ENCODE assay signal across 17 cellular contexts in the genomic region with DNA sequence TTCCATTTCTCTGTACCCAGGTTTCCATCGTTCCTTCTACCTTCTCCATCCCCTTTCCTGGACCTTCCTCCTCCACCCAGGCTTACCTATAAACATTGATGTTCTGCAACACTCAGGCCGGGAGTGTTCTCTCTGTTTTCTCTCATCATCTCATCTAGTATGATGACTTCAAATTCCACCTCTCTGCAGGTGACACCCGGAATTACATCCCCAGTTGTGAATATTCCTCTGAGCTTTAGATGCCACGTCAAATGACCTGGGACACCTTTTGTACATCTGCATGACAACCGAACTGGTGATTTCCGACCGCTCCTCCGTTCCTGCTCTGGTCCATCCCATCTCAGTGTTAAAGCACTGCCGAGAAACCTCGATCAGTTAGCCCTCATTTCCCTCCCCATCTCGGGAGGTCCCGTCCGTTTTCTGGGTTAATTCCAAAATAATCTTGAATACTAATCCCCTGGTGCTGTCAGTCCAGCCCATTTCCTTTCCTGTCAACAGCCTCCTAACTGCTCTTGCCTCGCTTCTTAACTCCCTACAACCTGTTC.
A peak's percentile ranks its signal among the peaks of the same experiment; 100 is the strongest.
DNase-seq lines count a peak whose midpoint lies in the region; ATAC-seq, FAIRE-seq and TF ChIP-seq lines count a peak whose summit lies in the region.
"Had no signal": no experiment of that assay in that cellular context is flagged by ENCODE, and none has a peak within 500 bp of the region (broad histone marks: within the 10 kb centered on the region; RNA-seq: fewer than 3 reads in every experiment).

No MANE protein-coding gene starts in this region.

- no peak overlapping the region for H3K9ac ChIP-seq in HCT116 (ENCODE audit: low read length)
- no peak overlapping the region for H3K9ac ChIP-seq in kidney (ENCODE audit: low read length in 2 of 2)

- no peaks in the 10 kb centered on the region for H4K20me1 ChIP-seq in HCT116 (ENCODE audit: insufficient read depth)

- no peaks in the 10 kb centered on the region for H3K9me2 ChIP-seq in HCT116 (ENCODE audit: insufficient read depth)

- peak overlapping the region; percentile 11 for H3K4me3 Mint-ChIP-seq in activated T-cell treated with anti-CD3 and anti-CD28 coated beads, Interleukin-2, amount 50 U/mL, for 24 hours
- no peak overlapping the region for H3K4me3 Mint-ChIP-seq in activated T-cell treated with anti-CD3 and anti-CD28 coated beads, Interleukin-2, amount 50 U/mL, for 4 hours
- H3K4me3 Mint-ChIP-seq in activated naive CD8-positive, alpha-beta T cell treated with anti-CD3 and anti-CD28 coated beads, Interleukin-2, amount 50 U/mL, for 24 hours: peak overlapping the region; percentile 1
- H3K4me3 Mint-ChIP-seq: naive B cell; T-helper 1 cell treated with Interleukin-12 subunit alpha and Interleukin-12 subunit beta and Interleukin-4 antibody, amounts not matched to agents 30 μg/mL and 1 μg/mL, for 36 hours had no signal

- H3K4me1 Mint-ChIP-seq in activated T-cell treated with anti-CD3 and anti-CD28 coated beads, Interleukin-2, amount 50 U/mL, for 24 hours (ENCODE audit: low read depth): peaks cover 62% of the 10 kb centered on the region
- H3K4me1 Mint-ChIP-seq in activated T-cell treated with anti-CD3 and anti-CD28 coated beads, Interleukin-2, amount 50 U/mL, for 4 hours (ENCODE audit: low read depth): peaks cover 49% of the 10 kb centered on the region
- H3K4me1 Mint-ChIP-seq in activated naive CD8-positive, alpha-beta T cell treated with anti-CD3 and anti-CD28 coated beads, Interleukin-2, amount 50 U/mL, for 24 hours: peaks cover 57% of the 10 kb centered on the region

- RAD21 ChIA-PET in HCT116 (lab: Charles Lee; ENCODE audit: low non-redundant PET in 1 of 2, low total read pairs in 2 of 2, uncharacterized antibody in 2 of 2, unreplicated experiment in 2 of 2): interaction anchor here in 1 of 2 experiments (0.6 kb wide), 1 partner anchor 767 kb away, joined by 3 read pairs; no protein-coding TSS in a partner anchor

- H3K27ac Mint-ChIP-seq in activated T-cell treated with anti-CD3 and anti-CD28 coated beads, Interleukin-2, amount 50 U/mL, for 24 hours: peak overlapping the region; percentile 90
- H3K27ac Mint-ChIP-seq in activated naive CD8-positive, alpha-beta T cell treated with anti-CD3 and anti-CD28 coated beads, Interleukin-2, amount 50 U/mL, for 24 hours: peak overlapping the region; percentile 81

- no peak overlapping the region for H2AFZ ChIP-seq in HCT116 (ENCODE audit: low read depth, low read length, poor library complexity, severe bottlenecking)

- TF ChIP-seq RAD21 in HCT116 (IDR thresholded peaks at IDR 0.05; ENCODE audit: low read depth): no peak

- WGBS in psoas muscle, 3 donors: 59 to 66% (median 61%) methylated on average over 14 of the region's 14 CpGs

- no peaks in the 10 kb centered on the region for H3K27me3 ChIP-seq in HCT116 (ENCODE audit: insufficient read depth, low read length)
- no peaks in the 10 kb centered on the region for H3K27me3 ChIP-seq in psoas muscle (ENCODE audit: insufficient read depth in 3 of 3, low read length in 2 of 3)
- H3K27me3 ChIP-seq in ascending aorta: no peaks in the 10 kb centered on the region
- H3K27me3 ChIP-seq: uterus had no signal

- H3K9me3 ChIP-seq in HCT116 (ENCODE audit: control insufficient read depth in 1 of 2, insufficient read depth in 1 of 2, low read depth in 1 of 2, low read length in 2 of 2): no peaks in the 10 kb centered on the region
- H3K9me3 ChIP-seq in psoas muscle: no peaks in the 10 kb centered on the region
- H3K9me3 ChIP-seq in ascending aorta: no peaks in the 10 kb centered on the region
- no peaks in the 10 kb centered on the region for H3K9me3 ChIP-seq in kidney (ENCODE audit: control insufficient read depth in 1 of 2, low read length in 2 of 2)
- H3K9me3 ChIP-seq: HAP-1, uterus had no signal

- TF ChIP-seq CTCF in HCT116 (IDR thresholded peaks at IDR 0.05 in 2 of 3, conservative IDR thresholded peaks at IDR 0.05 in 1 of 3; ENCODE audit: borderline replicate concordance in 1 of 3, insufficient read depth in 1 of 3, low read depth in 2 of 3, low read length in 2 of 3): peak in 2 of 3 experiments; percentile 28 to 42; a peak in 4 of 6 replicates
- peak; percentile 12 for TF ChIP-seq CTCF in psoas muscle (IDR thresholded peaks at IDR 0.05)
- no peak for TF ChIP-seq CTCF in ascending aorta (IDR thresholded peaks at IDR 0.05)
- no peak for TF ChIP-seq CTCF in kidney (IDR thresholded peaks at IDR 0.05; ENCODE audit: borderline replicate concordance, extremely low read depth, insufficient read depth)

- ATAC-seq in activated T-cell treated with anti-CD3 and anti-CD28 coated beads, Interleukin-2, amount 50 U/mL, for 4 hours: no peak
- ATAC-seq in HCT116 (peak; percentile 55; the same call in 1 of the 2 replicates), psoas muscle (no peak)
- no peak for ATAC-seq in activated naive CD8-positive, alpha-beta T cell treated with anti-CD3 and anti-CD28 coated beads, Interleukin-2, amount 50 U/mL, for 24 hours

- POLR2A ChIA-PET in HCT116 (lab: Charles Lee): interaction anchor here (0.6 kb wide), 1 partner anchor 767 kb away, joined by 3 read pairs; no protein-coding TSS in a partner anchor

- H3K79me2 ChIP-seq in HCT116 (ENCODE audit: insufficient read depth, low read length): no peaks in the 10 kb centered on the region

- peak overlapping the region; percentile 55 for H3K4me2 ChIP-seq in HCT116 (ENCODE audit: low read length)

- no peak for FAIRE-seq in kidney (lab: Jason Lieb, UNC)
- FAIRE-seq: islet of Langerhans had no signal

- CTCF ChIA-PET in HCT116 (lab: Charles Lee): interaction anchor here (1.4 kb wide), 1 partner anchor 201 kb away, joined by 3 read pairs; a partner anchor contains a TSS

- no peak for TF ChIP-seq POLR2A in HCT116 (IDR thresholded peaks at IDR 0.05; ENCODE audit: borderline replicate concordance, extremely low read depth, insufficient read depth, insufficient read length)

- intact Hi-C loops in HCT116 (cut with micrococcal nuclease): no loop called here
- intact Hi-C loops in psoas muscle (cut with DNase I): no loop called here
- intact Hi-C loops in ascending aorta (cut with DNase I): no loop called here
- intact Hi-C loops in kidney (cut with DNase I): no loop called here

- H3K4me1 ChIP-seq in HCT116 (ENCODE audit: control insufficient read depth in 1 of 2, insufficient read depth in 2 of 2, low read length in 2 of 2) (peaks cover 0 to 22% of the 10 kb centered on the region in 2 experiments; a peak in 2 of 4 replicates), psoas muscle (peaks cover 38% of the 10 kb centered on the region), ascending aorta (peaks cover 0 to 5% of the 10 kb centered on the region in 2 donors), kidney (ENCODE audit: control insufficient read depth in 1 of 2, insufficient read depth in 1 of 2, low read depth in 1 of 2, low read length in 2 of 2) (no peaks in the 10 kb centered on the region)
- H3K4me1 ChIP-seq: HAP-1 had no signal

- no peaks in the 10 kb centered on the region for H3K9me3 Mint-ChIP-seq in activated T-cell treated with anti-CD3 and anti-CD28 coated beads, Interleukin-2, amount 50 U/mL, for 24 hours
- H3K9me3 Mint-ChIP-seq in activated T-cell treated with anti-CD3 and anti-CD28 coated beads, Interleukin-2, amount 50 U/mL, for 4 hours: no peaks in the 10 kb centered on the region
- no peaks in the 10 kb centered on the region for H3K9me3 Mint-ChIP-seq in activated naive CD8-positive, alpha-beta T cell treated with anti-CD3 and anti-CD28 coated beads, Interleukin-2, amount 50 U/mL, for 24 hours
- H3K9me3 Mint-ChIP-seq: naive B cell; T-helper 1 cell treated with Interleukin-12 subunit alpha and Interleukin-12 subunit beta and Interleukin-4 antibody, amounts not matched to agents 30 μg/mL and 1 μg/mL, for 36 hours had no signal

- H3K36me3 ChIP-seq in HCT116 (ENCODE audit: control insufficient read depth in 1 of 2, insufficient read depth in 2 of 2, low read length in 2 of 2) (no peaks in the 10 kb centered on the region), psoas muscle (ENCODE audit: insufficient read depth in 1 of 2, low read depth in 1 of 2) (peaks cover 0 to 21% of the 10 kb centered on the region in 2 donors), ascending aorta (peaks cover 10 to 13% of the 10 kb centered on the region in 2 donors), kidney (ENCODE audit: control insufficient read depth in 1 of 2, insufficient read depth in 2 of 2, low read length in 2 of 2) (peaks cover 7 to 11% of the 10 kb centered on the region in 2 donors)
- H3K36me3 ChIP-seq: HAP-1, uterus had no signal

- peaks cover 19% of the 10 kb centered on the region for H3K36me3 Mint-ChIP-seq in activated T-cell treated with anti-CD3 and anti-CD28 coated beads, Interleukin-2, amount 50 U/mL, for 24 hours (ENCODE audit: low read depth)
- H3K36me3 Mint-ChIP-seq in activated T-cell treated with anti-CD3 and anti-CD28 coated beads, Interleukin-2, amount 50 U/mL, for 4 hours (ENCODE audit: insufficient read depth): peaks cover 10% of the 10 kb centered on the region
- H3K36me3 Mint-ChIP-seq in activated naive CD8-positive, alpha-beta T cell treated with anti-CD3 and anti-CD28 coated beads, Interleukin-2, amount 50 U/mL, for 24 hours (ENCODE audit: low read depth): peaks cover 6% of the 10 kb centered on the region

- DNase-seq in activated T-cell treated with anti-CD3 and anti-CD28 coated beads, Interleukin-2, amount 50 U/mL, for 24 hours: no peak
- no peak for DNase-seq in activated T-cell treated with anti-CD3 and anti-CD28 coated beads, Interleukin-2, amount 50 U/mL, for 4 hours
- DNase-seq in HCT116 (ENCODE audit: low read depth, low spot score) (no peak), psoas muscle (no peak), ascending aorta (ENCODE audit: low spot score in 2 of 2) (no peak), kidney (no peak), NCI-H69 (lab: John Stamatoyannopoulos, UW) (no peak)
- DNase-seq in activated naive CD8-positive, alpha-beta T cell treated with anti-CD3 and anti-CD28 coated beads, Interleukin-2, amount 50 U/mL, for 24 hours: no peak
- DNase-seq: activated gamma-delta T cell treated with Interleukin-2 at 50 U/mL for 16 hours, naive B cell, NCI-H526, SHP77 treated with DMSO at 0.1 percent for 48 hours, uterus had no signal

- H3K4me3 ChIP-seq in HCT116 (replicated peaks in 1 of 2; ENCODE audit: low read depth in 1 of 2, low read length in 2 of 2) (no peak overlapping the region), psoas muscle (no peak overlapping the region), ascending aorta (no peak overlapping the region), kidney (ENCODE audit: low read length in 2 of 2) (no peak overlapping the region)
- H3K4me3 ChIP-seq: HAP-1, uterus had no signal

- TSS peak; percentile 10 for BruUV-seq in HCT116 (replicated peaks; lab: Mats Ljungman, UMichigan)

- H3K27ac ChIP-seq in HCT116 (ENCODE audit: low read depth, low read length) (no peak overlapping the region), psoas muscle (peak overlapping the region; percentile 68), ascending aorta (no peak overlapping the region), kidney (ENCODE audit: low read depth in 2 of 2, low read length in 2 of 2) (no peak overlapping the region)
- H3K27ac ChIP-seq: uterus, VCaP had no signal

- no peaks in the 10 kb centered on the region for H3K27me3 Mint-ChIP-seq in activated T-cell treated with anti-CD3 and anti-CD28 coated beads, Interleukin-2, amount 50 U/mL, for 24 hours
- no peaks in the 10 kb centered on the region for H3K27me3 Mint-ChIP-seq in activated T-cell treated with anti-CD3 and anti-CD28 coated beads, Interleukin-2, amount 50 U/mL, for 4 hours (ENCODE audit: low read depth)
- no peaks in the 10 kb centered on the region for H3K27me3 Mint-ChIP-seq in activated naive CD8-positive, alpha-beta T cell treated with anti-CD3 and anti-CD28 coated beads, Interleukin-2, amount 50 U/mL, for 24 hours
- H3K27me3 Mint-ChIP-seq: naive B cell had no signal

Comparison
In these comparisons a context has a peak if more than half of its experiments do, and no peak if none do; other contexts are left out.
1. CTCF ChIP-seq: peak in HCT116 (2 of 3) and psoas muscle (single experiment); none in ascending aorta (0 of 3) and kidney (single experiment).